In genomic region chr19:5718579-5719273, GRCh38 we compare ENCODE assay signal across 8 cellular contexts. TPM values are rescaled to one million over a fixed set of nuclear protein-coding genes. Genes with fewer than 3 reads are reported as not detected.
DNase-seq lines count a peak whose midpoint lies in the region; ATAC-seq lines count a peak whose summit lies in the region.

No MANE protein-coding gene starts in this region.

- ATAC-seq in GM21526 (IDR thresholded peaks at IDR 0.05; ENCODE audit: low FRiP score, unreplicated experiment) (no peak), GM19397 (IDR thresholded peaks at IDR 0.05; ENCODE audit: unreplicated experiment) (no peak), HG03045 (IDR thresholded peaks at IDR 0.05; ENCODE audit: unreplicated experiment) (no peak)

- DNase-seq in GM04503 (ENCODE audit: low read depth): peak; percentile 64
- peak; percentile 81 for DNase-seq in M059J (ENCODE audit: low read depth)
- peak; percentile 56 for DNase-seq in activated T-cell treated with anti-CD3 and anti-CD28 coated beads for 48 hours (ENCODE audit: low read depth)
- peak; percentile 78 for DNase-seq in glomerular visceral epithelial cell (ENCODE audit: extremely low spot score)
- DNase-seq in stimulated activated CD4-positive, alpha-beta T cell treated with anti-CD3 and anti-CD28 coated beads, Interleukin-12 subunit alpha, Interleukin-12 subunit beta, amount 100 ng/mL, for 4 hours: peak; percentile 44

RNA-seq across cellular contexts. Expression of gene LONP1, which starts 1.2 kb away (rescaled TPM):
- 53.1 and 71.2 TPM in 2 replicates for total RNA-seq in M059J (2014; rRNA removed; shearing (Covaris generic))

RNA-seq across cellular contexts. Expression of gene CATSPERD, which starts 1.7 kb away (rescaled TPM):
- total RNA-seq in M059J (2014; rRNA removed; shearing (Covaris generic)): not detected in 2 replicates

RNA-seq across cellular contexts. Expression of gene RPL36, which starts 28.6 kb away (rescaled TPM):
- total RNA-seq in M059J (2014; rRNA removed; shearing (Covaris generic)): 734 and 1,196 TPM in 2 replicates

RNA-seq across cellular contexts. Expression of gene HSD11B1L, which starts 37.9 kb away (rescaled TPM):
- total RNA-seq in M059J (2014; rRNA removed; shearing (Covaris generic)): 10.7 and 13.7 TPM in 2 replicates

RNA-seq across cellular contexts. Expression of gene MICOS13, which starts 38.4 kb away (rescaled TPM):
- total RNA-seq in M059J (2014; rRNA removed; shearing (Covaris generic)): 46.6 and 47.0 TPM in 2 replicates
